12 cellular contexts compared by ENCODE assay signal in the genomic region with DNA sequence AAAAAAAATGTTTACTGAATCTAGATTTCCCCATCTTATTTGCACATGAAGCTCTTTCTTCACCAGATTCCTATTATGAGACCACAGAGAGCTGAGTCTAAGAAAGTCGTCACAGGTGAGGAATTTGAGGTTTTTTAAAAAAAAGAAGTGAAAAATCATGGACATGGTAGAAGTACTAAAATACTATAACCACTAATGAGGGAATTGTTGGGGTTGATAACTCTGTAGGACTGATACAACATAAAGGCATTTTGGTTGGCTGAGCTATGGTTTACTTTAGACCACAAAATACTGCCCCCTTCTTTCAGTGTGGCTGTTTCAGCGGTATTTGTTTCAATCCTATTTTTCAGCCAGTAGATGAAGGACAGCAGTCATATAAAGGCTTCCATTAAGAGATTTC.
DNase-seq lines count a peak whose midpoint lies in the region; ATAC-seq, FAIRE-seq and TF ChIP-seq lines count a peak whose summit lies in the region.
"Had no signal": no experiment of that assay in that cellular context is flagged by ENCODE, and none has a peak within 500 bp of the region (broad histone marks: within the 10 kb centered on the region; RNA-seq: fewer than 3 reads in every experiment).

No MANE protein-coding gene starts in this region.

- 83 to 97% methylated on average over 1 to 2 of the region's 2 CpGs for WGBS in endodermal cell (ENCODE audit: insufficient coverage in 1 of 2, insufficient read length in 1 of 2), 2 experiments

- H3K27ac ChIP-seq in endodermal cell (ENCODE audit: low read depth, low read length) (no peak overlapping the region), WERI-Rb-1 (no peak overlapping the region)

- H3K27me3 Mint-ChIP-seq in endodermal cell (ENCODE audit: insufficient read depth) = no peaks in the 10 kb centered on the region

- no peak overlapping the region for H3K4me3 Mint-ChIP-seq in endodermal cell

- no peaks in the 10 kb centered on the region for H3K4me1 ChIP-seq in endodermal cell (ENCODE audit: control insufficient read depth, insufficient read depth, low read length)

- H3K27ac Mint-ChIP-seq in endodermal cell = no peak overlapping the region

- ATAC-seq in HG02938 (IDR thresholded peaks at IDR 0.05; ENCODE audit: unreplicated experiment) = no peak
- ATAC-seq: K562, SK-N-SH treated with all-trans-retinoic acid at 6 μM for 48 hours had no signal

- no peaks in the 10 kb centered on the region for H3K4me1 Mint-ChIP-seq in endodermal cell

- peak; percentile 18 for DNase-seq in AG08395 (ENCODE audit: low spot score)
- DNase-seq in HTR-8/SVneo (ENCODE audit: insufficient read length, low spot score) = peak; percentile 6
- DNase-seq in RPMI8226 = peak; percentile 83
- no peak for DNase-seq in endodermal cell
- DNase-seq in NCI-H1105 (lab: John Stamatoyannopoulos, UW) = no peak
- DNase-seq in WERI-Rb-1 = no peak
- DNase-seq in medulla oblongata (ENCODE audit: extremely low spot score) = no peak
- DNase-seq: NCI-H1048, SHP77 treated with DMSO at 0.1 percent for 48 hours had no signal

- no peaks in the 10 kb centered on the region for H3K36me3 Mint-ChIP-seq in endodermal cell (ENCODE audit: low read depth)

- H3K27me3 ChIP-seq in endodermal cell (ENCODE audit: control insufficient read depth, insufficient read depth, low read length, poor library complexity, severe bottlenecking) = no peaks in the 10 kb centered on the region
- H3K27me3 ChIP-seq in WERI-Rb-1 (ENCODE audit: insufficient read depth, low read depth, severe bottlenecking) = no peaks in the 10 kb centered on the region

- H3K36me3 ChIP-seq in endodermal cell (ENCODE audit: control insufficient read depth, insufficient read depth, low read length) (no peaks in the 10 kb centered on the region), WERI-Rb-1 (no peaks in the 10 kb centered on the region)

- TF ChIP-seq CTCF in endodermal cell (conservative IDR thresholded peaks at IDR 0.05) (peak; percentile 22), WERI-Rb-1 (IDR thresholded peaks at IDR 0.05; ENCODE audit: low read depth, low read length) (no peak)

- H3K4me3 ChIP-seq in endodermal cell (ENCODE audit: low read length) = no peak overlapping the region
- H3K4me3 ChIP-seq in WERI-Rb-1 (ENCODE audit: low read depth, low read length) = no peak overlapping the region
- H3K4me3 ChIP-seq: K562 had no signal

- H3K9me3 Mint-ChIP-seq in endodermal cell = no peaks in the 10 kb centered on the region

- FAIRE-seq in HTR-8/SVneo (lab: Jason Lieb, UNC) = no peak
- FAIRE-seq: K562 had no signal

- H3K9ac ChIP-seq in endodermal cell (ENCODE audit: extremely low read depth, low read length, poor library complexity, severe bottlenecking) = no peak overlapping the region

- no peaks in the 10 kb centered on the region for H3K9me3 ChIP-seq in endodermal cell (ENCODE audit: control insufficient read depth, low read length)
- H3K9me3 ChIP-seq in WERI-Rb-1 (ENCODE audit: severe bottlenecking) = no peaks in the 10 kb centered on the region

Comparison
In these comparisons a context has a peak if more than half of its experiments do, and no peak if none do; other contexts are left out.
1. DNase-seq: peak in AG08395 (single experiment), HTR-8/SVneo (single experiment) and RPMI8226 (single experiment); none in endodermal cell (single experiment), NCI-H1105 (single experiment), WERI-Rb-1 (single experiment) and medulla oblongata (single experiment).